9 cellular contexts compared by ENCODE assay signal in the genomic region with DNA sequence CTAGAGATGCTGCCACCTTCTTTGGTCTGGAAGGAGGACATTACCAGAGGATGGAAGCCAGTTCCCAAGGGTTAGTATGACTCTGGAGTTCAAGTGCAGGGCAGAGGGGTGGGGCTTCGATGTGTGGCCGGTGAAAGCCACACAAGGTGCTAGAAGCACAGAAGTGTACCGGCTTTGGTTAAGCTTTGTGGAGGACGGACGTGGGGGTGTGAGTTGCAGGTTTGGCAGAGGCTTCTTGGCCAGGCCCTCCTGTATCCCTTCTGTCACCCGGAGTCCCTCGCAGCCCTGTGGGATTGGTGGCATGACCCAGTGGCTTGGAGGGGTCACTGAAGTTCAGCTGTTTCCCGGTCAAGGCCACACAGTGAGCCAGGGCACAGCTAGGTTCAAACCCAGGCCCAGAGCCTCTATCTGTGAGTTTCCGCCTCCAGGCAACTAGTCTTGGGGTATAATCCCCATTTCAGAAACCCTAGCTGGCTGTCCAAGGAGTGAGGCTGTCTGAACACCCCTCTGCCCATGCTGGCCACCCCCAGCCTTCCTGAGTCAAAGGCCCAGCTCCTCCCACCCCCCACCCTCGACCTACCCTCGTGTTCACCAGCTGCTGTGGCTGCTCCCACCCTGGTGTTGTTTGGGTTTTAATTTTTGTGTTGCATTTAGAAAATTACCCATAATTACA. TPM values are rescaled to one million over a fixed set of nuclear protein-coding genes. Genes with fewer than 3 reads are reported as not detected.
A peak's percentile ranks its signal among the peaks of the same experiment; 100 is the strongest.
DNase-seq lines count a peak whose midpoint lies in the region; ATAC-seq and TF ChIP-seq lines count a peak whose summit lies in the region.
"Had no signal": no experiment of that assay in that cellular context is flagged by ENCODE, and none has a peak within 500 bp of the region (broad histone marks: within the 10 kb centered on the region; RNA-seq: fewer than 3 reads in every experiment).

No MANE protein-coding gene starts in this region.

- no peak overlapping the region for H3K27ac Mint-ChIP-seq in stimulated activated effector memory CD8-positive, alpha-beta T cell treated with anti-CD3 and anti-CD28 coated beads, Interleukin-12 subunit alpha, Interleukin-12 subunit beta, amount 100 ng/mL, for 72 hours
- H3K27ac Mint-ChIP-seq: CD4-positive, CD25-positive, alpha-beta regulatory T cell had no signal

- TF ChIP-seq CTCF in gastroesophageal sphincter (IDR thresholded peaks at IDR 0.05), result no peak

- no peaks in the 10 kb centered on the region for H3K9me3 ChIP-seq in gastroesophageal sphincter

- H3K36me3 Mint-ChIP-seq in stimulated activated effector memory CD8-positive, alpha-beta T cell treated with anti-CD3 and anti-CD28 coated beads, Interleukin-12 subunit alpha, Interleukin-12 subunit beta, amount 100 ng/mL, for 72 hours, result peaks cover 11% of the 10 kb centered on the region
- H3K36me3 Mint-ChIP-seq: CD4-positive, CD25-positive, alpha-beta regulatory T cell had no signal

- no peak for ATAC-seq in gastroesophageal sphincter
- ATAC-seq in stimulated activated effector memory CD8-positive, alpha-beta T cell treated with anti-CD3 and anti-CD28 coated beads, Interleukin-12 subunit alpha, Interleukin-12 subunit beta, amount 100 ng/mL, for 72 hours, result no peak
- ATAC-seq in GM18909 (IDR thresholded peaks at IDR 0.05; ENCODE audit: poor library complexity, unreplicated experiment), result no peak

- WGBS in gastroesophageal sphincter (ENCODE audit: low coverage in 1 of 2), 2 donors, result 5 to 20% methylated on average over 1 to 4 of the region's 11 CpGs

- peak overlapping the region; percentile 46 for H3K4me3 Mint-ChIP-seq in stimulated activated effector memory CD8-positive, alpha-beta T cell treated with anti-CD3 and anti-CD28 coated beads, Interleukin-12 subunit alpha, Interleukin-12 subunit beta, amount 100 ng/mL, for 72 hours

- H3K4me1 Mint-ChIP-seq in stimulated activated effector memory CD8-positive, alpha-beta T cell treated with anti-CD3 and anti-CD28 coated beads, Interleukin-12 subunit alpha, Interleukin-12 subunit beta, amount 100 ng/mL, for 72 hours, result peaks cover 52% of the 10 kb centered on the region

- H3K4me3 ChIP-seq in gastroesophageal sphincter, result peak overlapping the region in 1 of 2 donors; percentile 39

- H3K27me3 ChIP-seq in gastroesophageal sphincter, result no peaks in the 10 kb centered on the region

- H3K4me1 ChIP-seq in gastroesophageal sphincter, result peaks cover 0 to 58% (median 45%) of the 10 kb centered on the region in 3 donors

- peak; percentile 18 for DNase-seq in NCI-H2227 (lab: John Stamatoyannopoulos, UW; ENCODE audit: unreplicated experiment)
- DNase-seq in NCI-H2227 treated with DMSO at 0.1 percent for 48 hours (lab: John Stamatoyannopoulos, UW), result no peak
- DNase-seq in RPMI7951 (ENCODE audit: low read depth), result peak; percentile 38
- DNase-seq in stimulated activated effector memory CD8-positive, alpha-beta T cell treated with anti-CD3 and anti-CD28 coated beads, Interleukin-12 subunit alpha, Interleukin-12 subunit beta, amount 100 ng/mL, for 72 hours (ENCODE audit: low spot score in 2 of 2), result peak in 1 of 2 donors; percentile 59
- no peak for DNase-seq in SHP77 (lab: John Stamatoyannopoulos, UW)
- DNase-seq in cerebellum (ENCODE audit: low spot score), result no peak

- no peak for TF ChIP-seq EP300 in gastroesophageal sphincter (IDR thresholded peaks at IDR 0.05)

- H3K27ac ChIP-seq in gastroesophageal sphincter, result peak overlapping the region; percentile 36 to 93 (median 90)

- no peaks in the 10 kb centered on the region for H3K36me3 ChIP-seq in gastroesophageal sphincter

- H3K9me3 Mint-ChIP-seq in stimulated activated effector memory CD8-positive, alpha-beta T cell treated with anti-CD3 and anti-CD28 coated beads, Interleukin-12 subunit alpha, Interleukin-12 subunit beta, amount 100 ng/mL, for 72 hours, result no peaks in the 10 kb centered on the region

- no peak for TF ChIP-seq POLR2A in gastroesophageal sphincter (IDR thresholded peaks at IDR 0.05)

RNA-seq across cellular contexts. Expression of a gene that starts 4.6 kb away (rescaled TPM):
- 25.1 and 38.9 TPM in 2 replicates for total RNA-seq in RPMI7951 (2014; rRNA removed; shearing (Covaris generic))
- total RNA-seq in gastroesophageal sphincter, result 10 to 100 TPM; 58.4 to 76.2 (median 61.3) TPM
- total RNA-seq in cerebellum, result 32.2 TPM

RNA-seq across cellular contexts. Expression of a gene that starts 17.2 kb away (rescaled TPM):
- not detected in 2 replicates for total RNA-seq in RPMI7951 (2014; rRNA removed; shearing (Covaris generic))
- total RNA-seq in gastroesophageal sphincter (10 to 100 TPM in 1 of 4 donors, 1 to 10 TPM in 3; 1.9 to 19.0 (median 4.8) TPM), cerebellum (1.00 TPM)
- total RNA-seq: CD4-positive, CD25-positive, alpha-beta regulatory T cell had no signal

RNA-seq across cellular contexts. Expression of a gene that starts 23.3 kb away (rescaled TPM):
- total RNA-seq in RPMI7951 (2014; rRNA removed; shearing (Covaris generic)), result 9.9 and 20.9 TPM in 2 replicates
- total RNA-seq in gastroesophageal sphincter, result 10 to 100 TPM; 15.2 to 31.6 (median 19.8) TPM
- total RNA-seq in cerebellum, result 43.2 TPM

RNA-seq across cellular contexts. Expression of a gene that starts 28.7 kb away (rescaled TPM):
- 1.4 and 1.6 TPM in 2 replicates for total RNA-seq in RPMI7951 (2014; rRNA removed; shearing (Covaris generic))
- total RNA-seq in gastroesophageal sphincter, result 1 to 10 TPM in 3 of 4 donors, under 1 TPM in 1; 0.62 to 3.7 (median 3.0) TPM
- 0.36 TPM for total RNA-seq in cerebellum
- total RNA-seq: CD4-positive, CD25-positive, alpha-beta regulatory T cell had no signal

Comparison
In these comparisons a context has a peak if more than half of its experiments do, and no peak if none do; other contexts are left out.
1. DNase-seq: peak in NCI-H2227 (single experiment) and RPMI7951 (single experiment); none in NCI-H2227 treated with DMSO at 0.1 percent for 48 hours (single experiment), SHP77 (0 of 2) and cerebellum (single experiment).